18 cellular contexts compared by ENCODE assay signal in genomic region chr15:41958002-41958420, GRCh38. TPM values are rescaled to one million over a fixed set of nuclear protein-coding genes. Genes with fewer than 3 reads are reported as not detected.
DNase-seq lines count a peak whose midpoint lies in the region; ATAC-seq and TF ChIP-seq lines count a peak whose summit lies in the region.
"Had no signal": no experiment of that assay in that cellular context is flagged by ENCODE, and none has a peak within 500 bp of the region (broad histone marks: within the 10 kb centered on the region; RNA-seq: fewer than 3 reads in every experiment).

No MANE protein-coding gene starts in this region.

- no peak overlapping the region for H3K14ac ChIP-seq in trophoblast cell (ENCODE audit: low read length)

- 18 to 35% (median 33%) methylated on average over 7 of the region's 7 CpGs for WGBS in heart left ventricle, 4 donors
- WGBS in trophoblast cell (ENCODE audit: extremely low coverage, insufficient coverage, insufficient read length) = no CpG with 5 or more reads among the region's 7 CpGs

- no peaks in the 10 kb centered on the region for H3K27me3 ChIP-seq in BLaER1 treated with 17β-estradiol and CSF1 and Interleukin-3, amounts not matched to agents 10 nM and 100 nM
- H3K27me3 ChIP-seq in heart left ventricle = no peaks in the 10 kb centered on the region
- H3K27me3 ChIP-seq in trophoblast cell (ENCODE audit: insufficient read depth, low read length) = no peaks in the 10 kb centered on the region

- H3K9me3 Mint-ChIP-seq in activated T-helper 1 cell treated with anti-CD3 and anti-CD28 coated beads, Interleukin-12 subunit alpha, Interleukin-12 subunit beta, Interleukin-2, Interleukin-4 antibody, amounts not matched to agents 30 ng/mL and 10 ng/mL and 1 ng/mL, durations not matched to agents 14 hours and 24 hours and 36 hours = no peaks in the 10 kb centered on the region
- H3K9me3 Mint-ChIP-seq: activated T-helper 2 cell treated with anti-CD3 and anti-CD28 coated beads, Interferon-gamma antibody, Interleukin-2, Interleukin-4, amounts not matched to agents 10 μg/mL and 5 μg/mL and 100 μg/mL, durations not matched to agents 14 hours and 24 hours and 36 hours; CD8-positive, alpha-beta memory T cell; neural crest cell had no signal

- no peak overlapping the region for H3K4me3 ChIP-seq in BLaER1 treated with 17β-estradiol and CSF1 and Interleukin-3, amounts not matched to agents 10 nM and 100 nM
- H3K4me3 ChIP-seq in heart left ventricle (no peak overlapping the region), trophoblast cell (ENCODE audit: low read depth, low read length) (no peak overlapping the region)

- H3K27ac Mint-ChIP-seq in activated T-helper 1 cell treated with anti-CD3 and anti-CD28 coated beads, Interleukin-12 subunit alpha, Interleukin-12 subunit beta, Interleukin-2, Interleukin-4 antibody, amounts not matched to agents 30 ng/mL and 10 ng/mL and 1 ng/mL, durations not matched to agents 14 hours and 24 hours and 36 hours = peak overlapping the region; percentile 63
- H3K27ac Mint-ChIP-seq: activated CD8-positive, alpha-beta T cell treated with anti-CD3 and anti-CD28 coated beads, Interleukin-2, amount 10 ng/mL, durations not matched to agents 7 days and 5 days; mesothelial cell of epicardium had no signal

- H3K27me3 Mint-ChIP-seq in activated T-helper 1 cell treated with anti-CD3 and anti-CD28 coated beads, Interleukin-12 subunit alpha, Interleukin-12 subunit beta, Interleukin-2, Interleukin-4 antibody, amounts not matched to agents 30 ng/mL and 10 ng/mL and 1 ng/mL, durations not matched to agents 14 hours and 24 hours and 36 hours (ENCODE audit: insufficient read depth) = no peaks in the 10 kb centered on the region
- H3K27me3 Mint-ChIP-seq: CD8-positive, alpha-beta memory T cell had no signal

- H3K9me3 ChIP-seq in BLaER1 treated with 17β-estradiol and CSF1 and Interleukin-3, amounts not matched to agents 10 nM and 100 nM (replicated peaks in 1 of 11) = peaks cover 0 to 18% (median 10%) of the 10 kb centered on the region in 11 experiments; a peak in 18 of 22 replicates
- H3K9me3 ChIP-seq in heart left ventricle (no peaks in the 10 kb centered on the region), trophoblast cell (ENCODE audit: insufficient read depth, low read depth, low read length) (no peaks in the 10 kb centered on the region)

- H4K91ac ChIP-seq in trophoblast cell (ENCODE audit: low read depth, low read length) = no peak overlapping the region

- no peak overlapping the region for H3K23ac ChIP-seq in trophoblast cell (ENCODE audit: low read length)

- peaks cover 7 to 65% (median 17%) of the 10 kb centered on the region in 11 experiments; a peak in 21 of 22 replicates for H3K36me3 ChIP-seq in BLaER1 treated with 17β-estradiol and CSF1 and Interleukin-3, amounts not matched to agents 10 nM and 100 nM
- H3K36me3 ChIP-seq in heart left ventricle (peaks cover 0 to 20% (median 10%) of the 10 kb centered on the region in 9 donors), trophoblast cell (ENCODE audit: control insufficient read depth in 1 of 2, insufficient read depth in 2 of 2, low read length in 2 of 2) (peaks cover 4 to 9% of the 10 kb centered on the region in 2 experiments)

- H3K9ac ChIP-seq in BLaER1 treated with 17β-estradiol and CSF1 and Interleukin-3, amounts not matched to agents 10 nM and 100 nM = peak overlapping the region in 1 of 11 experiments; percentile 47; a peak in 1 of 22 replicates
- no peak overlapping the region for H3K9ac ChIP-seq in trophoblast cell (ENCODE audit: low read length)

- no peak overlapping the region for H4K12ac ChIP-seq in trophoblast cell (ENCODE audit: low read depth, low read length)

- peak overlapping the region; percentile 8 for H3K18ac ChIP-seq in trophoblast cell (ENCODE audit: low read length)

- peaks cover 53% of the 10 kb centered on the region for H3K4me1 Mint-ChIP-seq in activated T-helper 1 cell treated with anti-CD3 and anti-CD28 coated beads, Interleukin-12 subunit alpha, Interleukin-12 subunit beta, Interleukin-2, Interleukin-4 antibody, amounts not matched to agents 30 ng/mL and 10 ng/mL and 1 ng/mL, durations not matched to agents 14 hours and 24 hours and 36 hours (ENCODE audit: low read depth)
- H3K4me1 Mint-ChIP-seq: neural crest cell had no signal

- H3K36me3 Mint-ChIP-seq in activated T-helper 1 cell treated with anti-CD3 and anti-CD28 coated beads, Interleukin-12 subunit alpha, Interleukin-12 subunit beta, Interleukin-2, Interleukin-4 antibody, amounts not matched to agents 30 ng/mL and 10 ng/mL and 1 ng/mL, durations not matched to agents 14 hours and 24 hours and 36 hours (ENCODE audit: low read depth) = peaks cover 19% of the 10 kb centered on the region

- no peak for TF ChIP-seq POLR2A in heart left ventricle (IDR thresholded peaks at IDR 0.05)

- no peak overlapping the region for H2BK5ac ChIP-seq in trophoblast cell (ENCODE audit: low read depth, low read length, poor library complexity)

- peak; percentile 38 to 69 (median 54) for ATAC-seq in heart left ventricle
- no peak for ATAC-seq in GM21619 (IDR thresholded peaks at IDR 0.05; ENCODE audit: unreplicated experiment)
- no peak for ATAC-seq in HG02938 (IDR thresholded peaks at IDR 0.05; ENCODE audit: unreplicated experiment)
- ATAC-seq in HG02763 (IDR thresholded peaks at IDR 0.05; ENCODE audit: unreplicated experiment) = no peak
- ATAC-seq: activated CD8-positive, alpha-beta T cell treated with anti-CD3 and anti-CD28 coated beads, Interleukin-2, amount 10 ng/mL, durations not matched to agents 7 days and 5 days had no signal

- no peak overlapping the region for H4K8ac ChIP-seq in trophoblast cell (ENCODE audit: low read depth, low read length)

- no peak overlapping the region for H3K27ac ChIP-seq in BLaER1 treated with 17β-estradiol and CSF1 and Interleukin-3, amounts not matched to agents 10 nM and 100 nM
- H3K27ac ChIP-seq in heart left ventricle (peak overlapping the region in 11 of 12 donors; percentile 20 to 82 (median 66)), trophoblast cell (ENCODE audit: low read depth, low read length) (no peak overlapping the region)
- H3K27ac ChIP-seq: VCaP had no signal

- intact Hi-C loops in activated T-helper 1 cell treated with anti-CD3 and anti-CD28 coated beads, Interleukin-12 subunit alpha, Interleukin-12 subunit beta, Interleukin-2, Interleukin-4 antibody, amounts not matched to agents 30 ng/mL and 10 ng/mL and 1 ng/mL, durations not matched to agents 14 hours and 24 hours and 36 hours (cut with micrococcal nuclease) = no loop called here
- intact Hi-C loops in heart left ventricle (cut with DNase I) = loop anchor here in 2 of 10 donors (5.0 kb wide), 1 partner anchor 36 kb away; no protein-coding TSS in a partner anchor

- no peak overlapping the region for H2AK5ac ChIP-seq in trophoblast cell (ENCODE audit: low read length)

- no peak overlapping the region for H2BK12ac ChIP-seq in trophoblast cell (ENCODE audit: low read length)

- peaks cover 4 to 78% (median 41%) of the 10 kb centered on the region in 11 experiments; a peak in 15 of 22 replicates for H4K20me1 ChIP-seq in BLaER1 treated with 17β-estradiol and CSF1 and Interleukin-3, amounts not matched to agents 10 nM and 100 nM

- H3K79me2 ChIP-seq in trophoblast cell (ENCODE audit: control insufficient read depth, insufficient read depth, low read length, poor library complexity) = peaks cover 2% of the 10 kb centered on the region

- H2AFZ ChIP-seq in trophoblast cell (ENCODE audit: insufficient read depth, low read length, poor library complexity) = no peak overlapping the region

- no peak for TF ChIP-seq CTCF in heart left ventricle (IDR thresholded peaks at IDR 0.05)

- peak overlapping the region; percentile 39 to 74 (median 57); a peak in 18 of 22 replicates for H3K4me2 ChIP-seq in BLaER1 treated with 17β-estradiol and CSF1 and Interleukin-3, amounts not matched to agents 10 nM and 100 nM
- H3K4me2 ChIP-seq in trophoblast cell (ENCODE audit: low read length) = no peak overlapping the region

- no peak overlapping the region for H2BK120ac ChIP-seq in trophoblast cell (ENCODE audit: insufficient read depth, low read length, poor library complexity)

- no peaks in the 10 kb centered on the region for H3K79me1 ChIP-seq in trophoblast cell (ENCODE audit: low read length)

- no peak overlapping the region for H3K4ac ChIP-seq in trophoblast cell (ENCODE audit: low read depth, low read length)

- H3K4me3 Mint-ChIP-seq in activated T-helper 1 cell treated with anti-CD3 and anti-CD28 coated beads, Interleukin-12 subunit alpha, Interleukin-12 subunit beta, Interleukin-2, Interleukin-4 antibody, amounts not matched to agents 30 ng/mL and 10 ng/mL and 1 ng/mL, durations not matched to agents 14 hours and 24 hours and 36 hours = no peak overlapping the region
- H3K4me3 Mint-ChIP-seq: activated CD8-positive, alpha-beta T cell treated with anti-CD3 and anti-CD28 coated beads, Interleukin-2, amount 10 ng/mL, durations not matched to agents 7 days and 5 days; CD8-positive, alpha-beta memory T cell; mesothelial cell of epicardium; neural crest cell had no signal

- no peak for DNase-seq in activated T-helper 1 cell treated with anti-CD3 and anti-CD28 coated beads, Interleukin-12 subunit alpha, Interleukin-12 subunit beta, Interleukin-2, Interleukin-4 antibody, amounts not matched to agents 30 ng/mL and 10 ng/mL and 1 ng/mL, durations not matched to agents 14 hours and 24 hours and 36 hours (ENCODE audit: low spot score)
- peak in 1 of 5 donors; percentile 50 for DNase-seq in heart left ventricle
- no peak for DNase-seq in trophoblast cell
- no peak for DNase-seq in HuH-7.5 (ENCODE audit: low spot score)
- DNase-seq: activated CD8-positive, alpha-beta T cell treated with anti-CD3 and anti-CD28 coated beads, Interleukin-2, amount 10 ng/mL, durations not matched to agents 7 days and 5 days; CD8-positive, alpha-beta memory T cell; cerebellar nuclear complex; DMS79 treated with DMSO at 0.1 percent for 48 hours; NCI-H187; retina had no signal

- H3K4me1 ChIP-seq in BLaER1 treated with 17β-estradiol and CSF1 and Interleukin-3, amounts not matched to agents 10 nM and 100 nM = peaks cover 14 to 19% (median 17%) of the 10 kb centered on the region in 10 experiments
- peaks cover 13 to 75% (median 59%) of the 10 kb centered on the region in 12 donors for H3K4me1 ChIP-seq in heart left ventricle
- H3K4me1 ChIP-seq in trophoblast cell (ENCODE audit: control insufficient read depth in 1 of 2, insufficient read depth in 2 of 2, low read length in 2 of 2) = peaks cover 20 to 24% of the 10 kb centered on the region in 2 experiments

RNA-seq across cellular contexts. Expression of gene EHD4, which starts 14.3 kb away (rescaled TPM):
- total RNA-seq in activated T-helper 1 cell treated with anti-CD3 and anti-CD28 coated beads, Interleukin-12 subunit alpha, Interleukin-12 subunit beta, Interleukin-2, Interleukin-4 antibody, amounts not matched to agents 30 ng/mL and 10 ng/mL and 1 ng/mL, durations not matched to agents 14 hours and 24 hours and 36 hours = 29.5 and 30.1 TPM in 2 replicates
- 10 to 100 TPM; 28.2 to 70.8 (median 43.9) TPM for total RNA-seq in heart left ventricle
- 10 to 100 TPM; 25.6 to 46.5 TPM for polyA plus RNA-seq in heart left ventricle
- polyA plus RNA-seq in trophoblast cell (2013) = 18.8 and 19.6 TPM in 2 replicates

Comparison
In these comparisons a context has a peak if more than half of its experiments do, and no peak if none do; other contexts are left out.
1. H3K27ac ChIP-seq: peak in heart left ventricle (11 of 12); none in BLaER1 treated with 17β-estradiol and CSF1 and Interleukin-3, amounts not matched to agents 10 nM and 100 nM (0 of 11) and trophoblast cell (single experiment).
2. ATAC-seq: peak in heart left ventricle (4 of 4); none in GM21619 (single experiment), HG02938 (single experiment) and HG02763 (single experiment).